ENCODE assay signal across 27 cellular contexts in genomic region chr14:69289811-69290520, GRCh38. TPM values are rescaled to one million over a fixed set of nuclear protein-coding genes. Genes with fewer than 3 reads are reported as not detected.
A peak's percentile ranks its signal among the peaks of the same experiment; 100 is the strongest.
DNase-seq lines count a peak whose midpoint lies in the region; ATAC-seq and TF ChIP-seq lines count a peak whose summit lies in the region.
"Had no signal": no experiment of that assay in that cellular context is flagged by ENCODE, and none has a peak within 500 bp of the region (broad histone marks: within the 10 kb centered on the region; RNA-seq: fewer than 3 reads in every experiment).

No MANE protein-coding gene starts in this region.

- no peak overlapping the region for H3K4me2 ChIP-seq in PC-3 (ENCODE audit: low read length)
- H3K4me2 ChIP-seq: A549 had no signal

- TF ChIP-seq CTCF in left ventricle myocardium inferior (IDR thresholded peaks at IDR 0.05; ENCODE audit: borderline replicate concordance) (no peak), uterus (IDR thresholded peaks at IDR 0.05) (no peak), PC-3 (conservative IDR thresholded peaks at IDR 0.05; ENCODE audit: low read depth, low read length) (no peak)

- no peak overlapping the region for H3K9ac ChIP-seq in PC-3 (ENCODE audit: low read length)

- no TSS peak for BruUV-seq in PC-3 (replicated peaks; lab: Mats Ljungman, UMichigan)

- intact Hi-C loops in cardiac septum (cut with DNase I) (loop anchor here (5.0 kb wide), 1 partner anchor 48 kb away; no protein-coding TSS in a partner anchor), Right ventricle myocardium superior (cut with DNase I) (no loop called here), left ventricle myocardium inferior (cut with micrococcal nuclease) (no loop called here), sciatic nerve (cut with DNase I) (no loop called here), uterus (cut with DNase I; ENCODE audit: low total_unique reads) (no loop called here), PC-3 (cut with micrococcal nuclease) (loop anchor here (2.0 kb wide), 1 partner anchor 47 kb away; no protein-coding TSS in a partner anchor), left colon (cut with DNase I, micrococcal nuclease) (no loop called here)

- no peaks in the 10 kb centered on the region for H3F3A ChIP-seq in PC-3 (ENCODE audit: low read length, unreplicated experiment)

- no peak overlapping the region for H2AFZ ChIP-seq in PC-3 (ENCODE audit: low read length)

- CTCF ChIA-PET in PC-3 (lab: Charles Lee) = no interaction called here

- no peaks in the 10 kb centered on the region for H4K20me1 ChIP-seq in PC-3 (ENCODE audit: low read length)

- POLR2A ChIA-PET in PC-3 (lab: Charles Lee; ENCODE audit: unreplicated experiment) = no interaction called here

- H3K27ac ChIP-seq in left ventricle myocardium inferior (replicated peaks) (peak overlapping the region; percentile 73), uterus (peak overlapping the region; percentile 31 to 37), PC-3 (ENCODE audit: low read length) (no peak overlapping the region)
- H3K27ac ChIP-seq: A549, left lung, pancreas had no signal

- H3K27me3 ChIP-seq in left ventricle myocardium inferior (ENCODE audit: low read depth) (no peaks in the 10 kb centered on the region), uterus (no peaks in the 10 kb centered on the region), PC-3 (ENCODE audit: low read length) (no peaks in the 10 kb centered on the region)
- H3K27me3 ChIP-seq: left lung, pancreas, tibial nerve had no signal

- H3K36me3 ChIP-seq in left ventricle myocardium inferior (no peaks in the 10 kb centered on the region), uterus (no peaks in the 10 kb centered on the region), PC-3 (ENCODE audit: low read depth, low read length) (no peaks in the 10 kb centered on the region)
- H3K36me3 ChIP-seq: left lung, pancreas, tibial nerve had no signal

- no peak for ATAC-seq in Right ventricle myocardium superior (ENCODE audit: poor library complexity)
- ATAC-seq in sciatic nerve = peak; percentile 79
- no peak for ATAC-seq in PC-3
- no peak for ATAC-seq in left colon
- ATAC-seq: A549; CD8-positive, alpha-beta T cell; left lung; natural killer cell; pancreas; stimulated activated naive CD8-positive, alpha-beta T cell treated with anti-CD3 and anti-CD28 coated beads, Interleukin-15, Interleukin-2, amounts not matched to agents 100 U/mL and 50 U/mL, for 24 hours had no signal

- no peak overlapping the region for H3K4me3 ChIP-seq in left ventricle myocardium inferior
- H3K4me3 ChIP-seq in uterus = no peak overlapping the region
- no peak overlapping the region for H3K4me3 ChIP-seq in PC-3 (ENCODE audit: low read length)
- H3K4me3 ChIP-seq: A549, left lung, pancreas, tibial nerve had no signal

- peak; percentile 74 for DNase-seq in cardiac septum (ENCODE audit: low spot score)
- DNase-seq in Right ventricle myocardium superior = no peak
- no peak for DNase-seq in left ventricle myocardium inferior
- no peak for DNase-seq in sciatic nerve (ENCODE audit: low spot score)
- no peak for DNase-seq in uterus
- no peak for DNase-seq in PC-3
- no peak for DNase-seq in NCI-H2171 (lab: John Stamatoyannopoulos, UW)
- no peak for DNase-seq in left colon
- DNase-seq: activated CD4-positive, alpha-beta T cell treated with anti-CD3 and anti-CD28 coated beads, Interleukin-2, amount 10 ng/mL, durations not matched to agents 24 days and 14 days; effector memory CD4-positive, alpha-beta T cell; erythroblast; hypothalamus; immature natural killer cell; KG1; left lung; midbrain; MM.1S; natural killer cell; NCI-H1417; NCI-H2107; NCI-H510A; pancreas; stimulated activated CD4-positive, alpha-beta T cell treated with anti-CD3 and anti-CD28 coated beads, Interleukin-15, amount 100 ng/mL, for 24 hours; stimulated activated naive CD8-positive, alpha-beta T cell treated with anti-CD3 and anti-CD28 coated beads, Interleukin-15, Interleukin-2, amounts not matched to agents 100 U/mL and 50 U/mL, for 24 hours had no signal

- no peaks in the 10 kb centered on the region for H3K9me2 ChIP-seq in PC-3 (replicated peaks; ENCODE audit: low read length)

- H3K4me1 ChIP-seq in left ventricle myocardium inferior (peaks cover 83% of the 10 kb centered on the region), uterus (no peaks in the 10 kb centered on the region), PC-3 (ENCODE audit: insufficient read depth, low read length) (no peaks in the 10 kb centered on the region)
- H3K4me1 ChIP-seq: left lung, pancreas had no signal

- no peak for TF ChIP-seq POLR2A in uterus (IDR thresholded peaks at IDR 0.05)

- H3K79me2 ChIP-seq in PC-3 (ENCODE audit: low read length) = no peaks in the 10 kb centered on the region

- H3K9me3 ChIP-seq in left ventricle myocardium inferior (replicated peaks) = no peaks in the 10 kb centered on the region
- H3K9me3 ChIP-seq in uterus = no peaks in the 10 kb centered on the region
- no peaks in the 10 kb centered on the region for H3K9me3 ChIP-seq in PC-3 (ENCODE audit: low read length)
- H3K9me3 ChIP-seq: A549, left lung, pancreas, tibial nerve had no signal

RNA-seq across cellular contexts. Expression of gene GALNT16, which starts 30.0 kb away (rescaled TPM):
- total RNA-seq in cardiac septum (25.8 TPM), Right ventricle myocardium superior (101 TPM), left ventricle myocardium inferior (70.5 TPM), sciatic nerve (8.1 TPM), uterus (10 to 100 TPM in 3 of 4 donors, 1 to 10 TPM in 1; 2.1 to 35.9 (median 11.5) TPM), PC-3 (2014; rRNA removed) (0.17 and 0.33 TPM in 2 replicates), left colon (1 to 10 TPM; 1.3 to 1.7 TPM)
- total RNA-seq: activated CD4-positive, alpha-beta T cell treated with anti-CD3 and anti-CD28 coated beads, Interleukin-2, amount 10 ng/mL, durations not matched to agents 24 days and 14 days; natural killer cell had no signal

Comparison
In these comparisons a context has a peak if more than half of its experiments do, and no peak if none do; other contexts are left out.
1. intact Hi-C loops: an anchor here in cardiac septum (5.0 kb wide) and PC-3 (2.0 kb wide); none called in Right ventricle myocardium superior, left ventricle myocardium inferior, sciatic nerve, uterus and left colon.